ENCODE assay signal across 1 cellular context in genomic region chr4:139015269-139015947, GRCh38.
A peak's percentile ranks its signal among the peaks of the same experiment; 100 is the strongest.
TF ChIP-seq lines count a peak whose summit lies in the region.

TSS of gene NOCT (plus strand) at chr4:139015781. CDS start at chr4:139015982, 201 bp downstream.

TF ChIP-seq in K562, 482 proteins besides CTCF, POLR2A, EP300 and RAD21 (continued from another document):
- TF ChIP-seq, protein P1, sequence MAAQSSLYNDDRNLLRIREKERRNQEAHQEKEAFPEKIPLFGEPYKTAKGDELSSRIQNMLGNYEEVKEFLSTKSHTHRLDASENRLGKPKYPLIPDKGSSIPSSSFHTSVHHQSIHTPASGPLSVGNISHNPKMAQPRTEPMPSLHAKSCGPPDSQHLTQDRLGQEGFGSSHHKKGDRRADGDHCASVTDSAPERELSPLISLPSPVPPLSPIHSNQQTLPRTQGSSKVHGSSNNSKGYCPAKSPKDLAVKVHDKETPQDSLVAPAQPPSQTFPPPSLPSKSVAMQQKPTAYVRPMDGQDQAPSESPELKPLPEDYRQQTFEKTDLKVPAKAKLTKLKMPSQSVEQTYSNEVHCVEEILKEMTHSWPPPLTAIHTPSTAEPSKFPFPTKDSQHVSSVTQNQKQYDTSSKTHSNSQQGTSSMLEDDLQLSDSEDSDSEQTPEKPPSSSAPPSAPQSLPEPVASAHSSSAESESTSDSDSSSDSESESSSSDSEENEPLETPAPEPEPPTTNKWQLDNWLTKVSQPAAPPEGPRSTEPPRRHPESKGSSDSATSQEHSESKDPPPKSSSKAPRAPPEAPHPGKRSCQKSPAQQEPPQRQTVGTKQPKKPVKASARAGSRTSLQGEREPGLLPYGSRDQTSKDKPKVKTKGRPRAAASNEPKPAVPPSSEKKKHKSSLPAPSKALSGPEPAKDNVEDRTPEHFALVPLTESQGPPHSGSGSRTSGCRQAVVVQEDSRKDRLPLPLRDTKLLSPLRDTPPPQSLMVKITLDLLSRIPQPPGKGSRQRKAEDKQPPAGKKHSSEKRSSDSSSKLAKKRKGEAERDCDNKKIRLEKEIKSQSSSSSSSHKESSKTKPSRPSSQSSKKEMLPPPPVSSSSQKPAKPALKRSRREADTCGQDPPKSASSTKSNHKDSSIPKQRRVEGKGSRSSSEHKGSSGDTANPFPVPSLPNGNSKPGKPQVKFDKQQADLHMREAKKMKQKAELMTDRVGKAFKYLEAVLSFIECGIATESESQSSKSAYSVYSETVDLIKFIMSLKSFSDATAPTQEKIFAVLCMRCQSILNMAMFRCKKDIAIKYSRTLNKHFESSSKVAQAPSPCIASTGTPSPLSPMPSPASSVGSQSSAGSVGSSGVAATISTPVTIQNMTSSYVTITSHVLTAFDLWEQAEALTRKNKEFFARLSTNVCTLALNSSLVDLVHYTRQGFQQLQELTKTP (IDR thresholded peaks at IDR 0.05; ENCODE audit: low read depth in 1 of 2, partially characterized antibody in 2 of 2) = peak in 1 of 2 experiments; percentile 53
- TF ChIP-seq ZNF592 (IDR thresholded peaks at IDR 0.05) (no peak; the same call in 1 of the 2 replicates), L3MBTL2 (IDR thresholded peaks at IDR 0.05) (peak; percentile 93), TAL1 (IDR thresholded peaks at IDR 0.05) (0 out of 2 replicates have a peak, but pooled peaks have one; percentile 0), TOE1 (IDR thresholded peaks at IDR 0.05; ENCODE audit: borderline replicate concordance) (peak; percentile 98), TOE1 (CRISPR knock-in tag; IDR thresholded peaks at IDR 0.05; ENCODE audit: borderline replicate concordance, low read depth) (no peak), ATF1 (CRISPR knock-in tag; IDR thresholded peaks at IDR 0.05) (peak; percentile 38; the same call in 1 of the 2 replicates), ATF1 (tag; IDR thresholded peaks at IDR 0.05) (peak; percentile 93), CBX3 (IDR thresholded peaks at IDR 0.05; ENCODE audit: borderline replicate concordance in 1 of 2, low read length in 2 of 2) (0 out of 3 replicates have a peak, but pooled peaks of 1 of the 2 experiments have one; percentile 10), THAP12 (CRISPR knock-in tag; IDR thresholded peaks at IDR 0.05) (peak; percentile 63)
- TF ChIP-seq, protein P2, sequence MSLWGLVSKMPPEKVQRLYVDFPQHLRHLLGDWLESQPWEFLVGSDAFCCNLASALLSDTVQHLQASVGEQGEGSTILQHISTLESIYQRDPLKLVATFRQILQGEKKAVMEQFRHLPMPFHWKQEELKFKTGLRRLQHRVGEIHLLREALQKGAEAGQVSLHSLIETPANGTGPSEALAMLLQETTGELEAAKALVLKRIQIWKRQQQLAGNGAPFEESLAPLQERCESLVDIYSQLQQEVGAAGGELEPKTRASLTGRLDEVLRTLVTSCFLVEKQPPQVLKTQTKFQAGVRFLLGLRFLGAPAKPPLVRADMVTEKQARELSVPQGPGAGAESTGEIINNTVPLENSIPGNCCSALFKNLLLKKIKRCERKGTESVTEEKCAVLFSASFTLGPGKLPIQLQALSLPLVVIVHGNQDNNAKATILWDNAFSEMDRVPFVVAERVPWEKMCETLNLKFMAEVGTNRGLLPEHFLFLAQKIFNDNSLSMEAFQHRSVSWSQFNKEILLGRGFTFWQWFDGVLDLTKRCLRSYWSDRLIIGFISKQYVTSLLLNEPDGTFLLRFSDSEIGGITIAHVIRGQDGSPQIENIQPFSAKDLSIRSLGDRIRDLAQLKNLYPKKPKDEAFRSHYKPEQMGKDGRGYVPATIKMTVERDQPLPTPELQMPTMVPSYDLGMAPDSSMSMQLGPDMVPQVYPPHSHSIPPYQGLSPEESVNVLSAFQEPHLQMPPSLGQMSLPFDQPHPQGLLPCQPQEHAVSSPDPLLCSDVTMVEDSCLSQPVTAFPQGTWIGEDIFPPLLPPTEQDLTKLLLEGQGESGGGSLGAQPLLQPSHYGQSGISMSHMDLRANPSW (CRISPR knock-in tag; IDR thresholded peaks at IDR 0.05) = no peak
